Comparison of ENCODE assay signal across 27 cellular contexts in genomic region chr7:24403557-24403956, GRCh38.
"Had no signal": no experiment of that assay in that cellular context is flagged by ENCODE, and none has a peak within 500 bp of the region (broad histone marks: within the 10 kb centered on the region; RNA-seq: fewer than 3 reads in every experiment).

No MANE protein-coding gene starts in this region.

- DNase-seq: activated CD4-positive, alpha-beta T cell treated with anti-CD3 and anti-CD28 coated beads, Interleukin-2, amount 10 ng/mL, durations not matched to agents 7 days and 5 days; activated CD4-positive, CD25-positive, alpha-beta regulatory T cell treated with anti-CD3 and anti-CD28 coated beads, Interleukin-2, amount 50 U/mL, for 72 hours; activated CD8-positive, alpha-beta memory T cell treated with anti-CD3 and anti-CD28 coated beads, Interleukin-2, amount 10 ng/mL, durations not matched to agents 7 days and 5 days; activated CD8-positive, alpha-beta T cell treated with anti-CD3 and anti-CD28 coated beads for 36 hours; activated effector memory CD4-positive, alpha-beta T cell treated with anti-CD3 and anti-CD28 coated beads, Interleukin-2, amount 50 U/mL, for 16 hours; activated naive CD4-positive, alpha-beta T cell treated with anti-CD3 and anti-CD28 coated beads, Interleukin-2, amount 10 ng/mL, durations not matched to agents 7 days and 5 days; activated T-cell treated with anti-CD3 and anti-CD28 coated beads for 4 hours; amygdala; cortex of kidney; erythroblast; foreskin fibroblast; heart right ventricle; immature natural killer cell; kidney glomerular epithelial cell; left lung; naive thymus-derived CD4-positive, alpha-beta T cell; retina; sigmoid colon; stimulated activated CD4-positive, alpha-beta T cell treated with anti-CD3 and anti-CD28 coated beads, Interleukin-15, amount 100 ng/mL, for 24 hours; stomach had no signal

- H3K9ac ChIP-seq: neural progenitor cell had no signal

- H3K4me3 ChIP-seq: heart right ventricle, left lung, lung, neural progenitor cell, sigmoid colon, smooth muscle cell, stomach, suprapubic skin, tibial nerve had no signal

- H3K9me3 Mint-ChIP-seq: activated CD4-positive, alpha-beta T cell treated with anti-CD3 and anti-CD28 coated beads, Interleukin-2, amount 10 ng/mL, durations not matched to agents 7 days and 5 days; activated CD8-positive, alpha-beta T cell treated with anti-CD3 and anti-CD28 coated beads for 36 hours; activated naive CD4-positive, alpha-beta T cell treated with anti-CD3 and anti-CD28 coated beads, Interleukin-2, amount 10 ng/mL, durations not matched to agents 7 days and 5 days; immature natural killer cell; naive thymus-derived CD4-positive, alpha-beta T cell; neural progenitor cell; stimulated activated memory B cell treated with anti-CD40 and anti-IgM and Interleukin-4, amounts not matched to agents 10 μg/mL and 1 μg/mL and 100 μg/mL, for 72 hours had no signal

- H3K4me1 Mint-ChIP-seq: activated CD4-positive, alpha-beta T cell treated with anti-CD3 and anti-CD28 coated beads, Interleukin-2, amount 10 ng/mL, durations not matched to agents 7 days and 5 days had no signal

- H3K4me1 ChIP-seq: heart right ventricle, left lung, sigmoid colon, stomach, suprapubic skin, tibial nerve had no signal

- H3K4me3 Mint-ChIP-seq: activated CD4-positive, alpha-beta T cell treated with anti-CD3 and anti-CD28 coated beads, Interleukin-2, amount 10 ng/mL, durations not matched to agents 7 days and 5 days; activated CD8-positive, alpha-beta memory T cell treated with anti-CD3 and anti-CD28 coated beads, Interleukin-2, amount 10 ng/mL, durations not matched to agents 7 days and 5 days; activated CD8-positive, alpha-beta T cell treated with anti-CD3 and anti-CD28 coated beads for 36 hours; activated naive CD4-positive, alpha-beta T cell treated with anti-CD3 and anti-CD28 coated beads, Interleukin-2, amount 10 ng/mL, durations not matched to agents 7 days and 5 days; immature natural killer cell; naive thymus-derived CD4-positive, alpha-beta T cell; neural progenitor cell; stimulated activated memory B cell treated with anti-CD40 and anti-IgM and Interleukin-4, amounts not matched to agents 10 μg/mL and 1 μg/mL and 100 μg/mL, for 72 hours had no signal

- H3K27me3 ChIP-seq: left lung, sigmoid colon, stomach, suprapubic skin, tibial nerve had no signal

- H3K27ac ChIP-seq: heart right ventricle, left lung, neural progenitor cell, sigmoid colon, stomach, suprapubic skin, tibial nerve had no signal

- H2AFZ ChIP-seq: neural progenitor cell had no signal

- H3K27me3 Mint-ChIP-seq: activated CD4-positive, alpha-beta T cell treated with anti-CD3 and anti-CD28 coated beads, Interleukin-2, amount 10 ng/mL, durations not matched to agents 7 days and 5 days had no signal

- ATAC-seq: activated CD8-positive, alpha-beta memory T cell treated with anti-CD3 and anti-CD28 coated beads, Interleukin-2, amount 10 ng/mL, durations not matched to agents 7 days and 5 days; activated CD8-positive, alpha-beta T cell treated with anti-CD3 and anti-CD28 coated beads for 36 hours; heart right ventricle; left lung; naive thymus-derived CD4-positive, alpha-beta T cell; stimulated activated memory B cell treated with anti-CD40 and anti-IgM and Interleukin-4, amounts not matched to agents 10 μg/mL and 1 μg/mL and 100 μg/mL, for 72 hours had no signal

- H3K36me3 Mint-ChIP-seq: activated CD8-positive, alpha-beta memory T cell treated with anti-CD3 and anti-CD28 coated beads, Interleukin-2, amount 10 ng/mL, durations not matched to agents 7 days and 5 days; activated naive CD4-positive, alpha-beta T cell treated with anti-CD3 and anti-CD28 coated beads, Interleukin-2, amount 10 ng/mL, durations not matched to agents 7 days and 5 days; immature natural killer cell; naive thymus-derived CD4-positive, alpha-beta T cell; neural progenitor cell; stimulated activated memory B cell treated with anti-CD40 and anti-IgM and Interleukin-4, amounts not matched to agents 10 μg/mL and 1 μg/mL and 100 μg/mL, for 72 hours had no signal

- H3K36me3 ChIP-seq: heart right ventricle, left lung, neural progenitor cell, sigmoid colon, stomach, suprapubic skin, tibial nerve had no signal

- H3K4me2 ChIP-seq: neural progenitor cell, smooth muscle cell had no signal

- H3K9me3 ChIP-seq: heart right ventricle, left lung, sigmoid colon, stomach, suprapubic skin, tibial nerve had no signal

- H3K27ac Mint-ChIP-seq: activated CD4-positive, alpha-beta T cell treated with anti-CD3 and anti-CD28 coated beads, Interleukin-2, amount 10 ng/mL, durations not matched to agents 7 days and 5 days; activated CD8-positive, alpha-beta memory T cell treated with anti-CD3 and anti-CD28 coated beads, Interleukin-2, amount 10 ng/mL, durations not matched to agents 7 days and 5 days; activated CD8-positive, alpha-beta T cell treated with anti-CD3 and anti-CD28 coated beads for 36 hours; activated naive CD4-positive, alpha-beta T cell treated with anti-CD3 and anti-CD28 coated beads, Interleukin-2, amount 10 ng/mL, durations not matched to agents 7 days and 5 days; immature natural killer cell; neural progenitor cell; progenitor cell of endocrine pancreas; stimulated activated memory B cell treated with anti-CD40 and anti-IgM and Interleukin-4, amounts not matched to agents 10 μg/mL and 1 μg/mL and 100 μg/mL, for 72 hours had no signal
